ENCODE assay signal across 18 cellular contexts in the genomic region with DNA sequence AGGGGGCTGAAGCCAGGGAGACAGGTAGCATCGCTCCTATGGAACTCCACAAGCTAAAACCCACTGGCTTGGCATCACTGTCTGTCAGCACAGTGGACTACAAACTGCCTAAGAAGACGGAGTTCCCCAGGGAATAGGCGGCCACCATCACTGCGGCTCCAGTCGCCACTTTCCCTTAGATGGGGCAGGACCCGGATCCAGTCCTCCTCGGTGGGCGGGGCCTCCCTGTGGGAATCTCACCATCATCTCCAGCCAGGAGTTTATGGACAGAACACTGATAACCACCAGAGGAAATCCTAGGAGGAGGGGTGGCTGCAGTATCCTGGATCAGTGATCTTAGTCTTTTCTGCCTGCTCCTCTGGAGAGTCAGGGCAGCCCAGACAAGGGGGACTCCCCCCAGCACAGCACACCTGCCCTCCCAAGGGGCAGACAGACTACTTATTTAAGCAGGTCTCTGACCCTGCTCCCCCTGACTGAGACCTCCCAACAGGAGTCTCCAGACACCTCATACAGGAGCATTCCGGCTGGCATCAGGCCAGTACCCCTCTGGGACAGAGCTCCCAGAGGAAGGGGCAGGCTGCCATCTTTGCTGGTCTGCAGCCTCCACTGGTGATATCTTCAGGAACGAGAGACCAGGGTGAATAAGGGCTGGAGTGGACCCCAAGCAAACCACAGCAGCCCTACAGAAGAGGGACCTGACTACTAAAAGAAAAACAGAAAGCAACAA.
A peak's percentile ranks its signal among the peaks of the same experiment; 100 is the strongest.
DNase-seq lines count a peak whose midpoint lies in the region; ATAC-seq, FAIRE-seq and TF ChIP-seq lines count a peak whose summit lies in the region.
"Had no signal": no experiment of that assay in that cellular context is flagged by ENCODE, and none has a peak within 500 bp of the region (broad histone marks: within the 10 kb centered on the region; RNA-seq: fewer than 3 reads in every experiment).

No MANE protein-coding gene starts in this region.

- H3K4me2 ChIP-seq in DND-41 (ENCODE audit: insufficient read depth, low read length) (no peak overlapping the region), neural progenitor cell (no peak overlapping the region)
- H3K4me2 ChIP-seq: BLaER1 treated with 17β-estradiol and CSF1 and Interleukin-3, amounts not matched to agents 10 nM and 100 nM had no signal

- no peaks in the 10 kb centered on the region for H3F3A ChIP-seq in neural progenitor cell (ENCODE audit: low read depth)

- no peak for FAIRE-seq in kidney (lab: Jason Lieb, UNC)
- FAIRE-seq: GM12878, H1, HepG2 had no signal

- DNase-seq in Right ventricle myocardium inferior (ENCODE audit: missing footprints), result peak; percentile 68
- DNase-seq in right atrium auricular region (ENCODE audit: low spot score), result no peak
- DNase-seq in DND-41, result no peak
- DNase-seq in kidney, result peak; percentile 68
- no peak for DNase-seq in upper lobe of left lung
- DNase-seq in neural progenitor cell (ENCODE audit: low spot score), result no peak
- DNase-seq: 8988T; Calu3; CD8-positive, alpha-beta T cell; DMS79 treated with DMSO at 0.1 percent for 48 hours; EL; H9 had no signal

- H4K20me1 ChIP-seq in DND-41 (ENCODE audit: insufficient read depth, low read length), result no peaks in the 10 kb centered on the region
- no peaks in the 10 kb centered on the region for H4K20me1 ChIP-seq in neural progenitor cell (ENCODE audit: low read depth)
- H4K20me1 ChIP-seq: BLaER1 treated with 17β-estradiol and CSF1 and Interleukin-3, amounts not matched to agents 10 nM and 100 nM had no signal

- H3K9ac ChIP-seq in DND-41 (ENCODE audit: low read depth, low read length) (no peak overlapping the region), kidney (ENCODE audit: low read length in 2 of 2) (no peak overlapping the region), neural progenitor cell (no peak overlapping the region)
- H3K9ac ChIP-seq: BLaER1 treated with 17β-estradiol and CSF1 and Interleukin-3, amounts not matched to agents 10 nM and 100 nM had no signal

- no peak overlapping the region for H3K27ac Mint-ChIP-seq in neural progenitor cell
- H3K27ac Mint-ChIP-seq: CD8-positive, alpha-beta T cell; H9 had no signal

- TF ChIP-seq POLR2A in upper lobe of left lung (IDR thresholded peaks at IDR 0.05) (no peak), gastroesophageal sphincter (IDR thresholded peaks at IDR 0.05) (no peak)

- no peaks in the 10 kb centered on the region for H3K4me1 Mint-ChIP-seq in neural progenitor cell

- intact Hi-C loops in Right ventricle myocardium inferior (cut with DNase I) (no loop called here), kidney (cut with DNase I) (no loop called here)

- H3K27me3 ChIP-seq in right atrium auricular region (no peaks in the 10 kb centered on the region), DND-41 (ENCODE audit: insufficient read depth, low read length, poor library complexity) (no peaks in the 10 kb centered on the region), upper lobe of left lung (no peaks in the 10 kb centered on the region), neural progenitor cell (no peaks in the 10 kb centered on the region), gastroesophageal sphincter (no peaks in the 10 kb centered on the region)
- H3K27me3 ChIP-seq: BLaER1 treated with 17β-estradiol and CSF1 and Interleukin-3, amounts not matched to agents 10 nM and 100 nM had no signal

- H3K27me3 Mint-ChIP-seq in neural progenitor cell (ENCODE audit: insufficient read depth, low read depth), result no peaks in the 10 kb centered on the region

- TF ChIP-seq CTCF in right atrium auricular region (IDR thresholded peaks at IDR 0.05) (no peak), DND-41 (IDR thresholded peaks at IDR 0.05; ENCODE audit: borderline replicate concordance, extremely low read depth, low read length, poor library complexity, severe bottlenecking) (no peak), kidney (IDR thresholded peaks at IDR 0.05; ENCODE audit: borderline replicate concordance, extremely low read depth, insufficient read depth) (no peak), upper lobe of left lung (IDR thresholded peaks at IDR 0.05) (no peak), neural progenitor cell (IDR thresholded peaks at IDR 0.05) (no peak), gastroesophageal sphincter (IDR thresholded peaks at IDR 0.05) (no peak)

- H2AFZ ChIP-seq in DND-41 (ENCODE audit: low read depth, low read length) (no peak overlapping the region), neural progenitor cell (replicated peaks) (no peak overlapping the region)

- H3K9me3 ChIP-seq in right atrium auricular region (no peaks in the 10 kb centered on the region), DND-41 (ENCODE audit: insufficient read depth, low read length, severe bottlenecking) (no peaks in the 10 kb centered on the region), kidney (ENCODE audit: control insufficient read depth in 1 of 2, low read length in 2 of 2) (no peaks in the 10 kb centered on the region), upper lobe of left lung (peaks cover 0 to 3% (median 0%) of the 10 kb centered on the region in 4 donors), neural progenitor cell (ENCODE audit: low read depth) (no peaks in the 10 kb centered on the region), gastroesophageal sphincter (peaks cover 0 to 8% (median 0%) of the 10 kb centered on the region in 3 donors)

- H3K27ac ChIP-seq in right atrium auricular region, result no peak overlapping the region
- no peak overlapping the region for H3K27ac ChIP-seq in DND-41 (ENCODE audit: low read length)
- no peak overlapping the region for H3K27ac ChIP-seq in kidney (ENCODE audit: low read depth in 2 of 2, low read length in 2 of 2)
- H3K27ac ChIP-seq in upper lobe of left lung, result no peak overlapping the region
- H3K27ac ChIP-seq in neural progenitor cell, result no peak overlapping the region
- H3K27ac ChIP-seq in gastroesophageal sphincter, result no peak overlapping the region
- H3K27ac ChIP-seq: BLaER1 treated with 17β-estradiol and CSF1 and Interleukin-3, amounts not matched to agents 10 nM and 100 nM had no signal

- H3K4me3 ChIP-seq in right atrium auricular region, result no peak overlapping the region
- no peak overlapping the region for H3K4me3 ChIP-seq in DND-41 (ENCODE audit: low read depth in 1 of 2, low read length in 2 of 2)
- H3K4me3 ChIP-seq in kidney (ENCODE audit: low read length in 2 of 2), result no peak overlapping the region
- H3K4me3 ChIP-seq in upper lobe of left lung, result no peak overlapping the region
- no peak overlapping the region for H3K4me3 ChIP-seq in neural progenitor cell
- no peak overlapping the region for H3K4me3 ChIP-seq in gastroesophageal sphincter
- H3K4me3 ChIP-seq: BLaER1 treated with 17β-estradiol and CSF1 and Interleukin-3, amounts not matched to agents 10 nM and 100 nM; GM12878 had no signal

- peaks cover 5% of the 10 kb centered on the region for H3K9me3 Mint-ChIP-seq in neural progenitor cell

- ATAC-seq in Right ventricle myocardium inferior, result no peak
- peak; percentile 42; the same call in 1 of the 3 replicates for ATAC-seq in DND-41 (ENCODE audit: insufficient read depth, low read depth)
- peak; percentile 17 to 22 for ATAC-seq in upper lobe of left lung (ENCODE audit: low FRiP score in 2 of 2)
- no peak for ATAC-seq in GM19351 (IDR thresholded peaks at IDR 0.05; ENCODE audit: unreplicated experiment)
- ATAC-seq in gastroesophageal sphincter, result no peak
- ATAC-seq: CD8-positive, alpha-beta T cell; GM12878; HepG2 had no signal

- H3K36me3 ChIP-seq in right atrium auricular region, result no peaks in the 10 kb centered on the region
- H3K36me3 ChIP-seq in DND-41 (ENCODE audit: insufficient read depth, low read length), result no peaks in the 10 kb centered on the region
- H3K36me3 ChIP-seq in kidney (ENCODE audit: control insufficient read depth in 1 of 2, insufficient read depth in 2 of 2, low read length in 2 of 2), result no peaks in the 10 kb centered on the region
- no peaks in the 10 kb centered on the region for H3K36me3 ChIP-seq in upper lobe of left lung
- H3K36me3 ChIP-seq in neural progenitor cell, result no peaks in the 10 kb centered on the region
- H3K36me3 ChIP-seq in gastroesophageal sphincter, result no peaks in the 10 kb centered on the region
- H3K36me3 ChIP-seq: BLaER1 treated with 17β-estradiol and CSF1 and Interleukin-3, amounts not matched to agents 10 nM and 100 nM had no signal

- no peaks in the 10 kb centered on the region for H3K36me3 Mint-ChIP-seq in neural progenitor cell
- H3K36me3 Mint-ChIP-seq: CD8-positive, alpha-beta T cell had no signal

- H3K4me3 Mint-ChIP-seq in neural progenitor cell, result no peak overlapping the region
- H3K4me3 Mint-ChIP-seq: CD8-positive, alpha-beta T cell; H9 had no signal

- H3K79me2 ChIP-seq in DND-41 (ENCODE audit: insufficient read depth, low read length) (no peaks in the 10 kb centered on the region), neural progenitor cell (ENCODE audit: low read depth) (no peaks in the 10 kb centered on the region)

- TF ChIP-seq EP300 in upper lobe of left lung (IDR thresholded peaks at IDR 0.05) (no peak), gastroesophageal sphincter (IDR thresholded peaks at IDR 0.05) (no peak)

- WGBS in upper lobe of left lung, 2 donors, result 93 to 94% methylated on average over 5 to 10 of the region's 10 CpGs
- no CpG with 5 or more reads among the region's 10 CpGs for WGBS in gastroesophageal sphincter (ENCODE audit: low coverage in 1 of 2), 2 donors

- H3K4me1 ChIP-seq in right atrium auricular region (peaks cover 0 to 17% of the 10 kb centered on the region in 2 donors), DND-41 (ENCODE audit: insufficient read depth, low read length) (no peaks in the 10 kb centered on the region), kidney (ENCODE audit: control insufficient read depth in 1 of 2, insufficient read depth in 1 of 2, low read depth in 1 of 2, low read length in 2 of 2) (peaks cover 0 to 16% of the 10 kb centered on the region in 2 donors), upper lobe of left lung (peaks cover 0 to 5% (median 3%) of the 10 kb centered on the region in 4 donors), neural progenitor cell (no peaks in the 10 kb centered on the region), gastroesophageal sphincter (peaks cover 0 to 18% (median 6%) of the 10 kb centered on the region in 3 donors)
- H3K4me1 ChIP-seq: BLaER1 treated with 17β-estradiol and CSF1 and Interleukin-3, amounts not matched to agents 10 nM and 100 nM had no signal

Comparison
In these comparisons a context has a peak if more than half of its experiments do, and no peak if none do; other contexts are left out.
1. DNase-seq: peak in Right ventricle myocardium inferior (single experiment) and kidney (single experiment); none in right atrium auricular region (single experiment), DND-41 (single experiment), upper lobe of left lung (0 of 2) and neural progenitor cell (single experiment).
2. ATAC-seq: peak in DND-41 (single experiment) and upper lobe of left lung (2 of 2); none in Right ventricle myocardium inferior (single experiment), GM19351 (single experiment) and gastroesophageal sphincter (single experiment).